ENCODE assay signal across 25 cellular contexts in genomic region chr20:61762208-61762710, GRCh38.
"Had no signal": no experiment of that assay in that cellular context is flagged by ENCODE, and none has a peak within 500 bp of the region (broad histone marks: within the 10 kb centered on the region; RNA-seq: fewer than 3 reads in every experiment).

No MANE protein-coding gene starts in this region.

- H2AFZ ChIP-seq: hepatocyte had no signal

- H3K27me3 Mint-ChIP-seq: activated B cell treated with CpG ODN at 0.5 μM for 24 hours, brain, memory B cell had no signal

- H3K27me3 ChIP-seq: testis, uterus had no signal

- H3K36me3 ChIP-seq: prostate gland, stomach, uterus had no signal

- H3K4me3 ChIP-seq: hepatocyte, prostate gland, stomach, testis, uterus had no signal

- H3K4me1 ChIP-seq: prostate gland, stomach, uterus had no signal

- H3K27ac ChIP-seq: hepatocyte, prostate gland, stomach, testis, uterus had no signal

- H3K9me3 ChIP-seq: prostate gland, stomach, testis, uterus had no signal

- H3K36me3 Mint-ChIP-seq: activated naive CD4-positive, alpha-beta T cell treated with anti-CD3 and anti-CD28 coated beads, Interleukin-2, amount 50 U/mL, for 24 hours; brain; memory B cell; stimulated activated effector memory CD8-positive, alpha-beta T cell treated with anti-CD3 and anti-CD28 coated beads, Interleukin-12 subunit alpha, Interleukin-12 subunit beta, amount 100 ng/mL, for 72 hours had no signal

- H3K79me2 ChIP-seq: hepatocyte had no signal

- H3K4me2 ChIP-seq: hepatocyte had no signal

- H3K27ac Mint-ChIP-seq: activated B cell treated with CpG ODN at 0.5 μM for 24 hours; activated naive CD4-positive, alpha-beta T cell treated with anti-CD3 and anti-CD28 coated beads, Interleukin-2, amount 50 U/mL, for 24 hours; memory B cell; nephron; stimulated activated effector memory CD8-positive, alpha-beta T cell treated with anti-CD3 and anti-CD28 coated beads, Interleukin-12 subunit alpha, Interleukin-12 subunit beta, amount 100 ng/mL, for 72 hours; T-helper 17 cell had no signal

- ATAC-seq: left ventricle myocardium superior, T-helper 17 cell had no signal

- H3K4me1 Mint-ChIP-seq: activated B cell treated with CpG ODN at 0.5 μM for 24 hours; activated naive CD4-positive, alpha-beta T cell treated with anti-CD3 and anti-CD28 coated beads, Interleukin-2, amount 50 U/mL, for 24 hours; memory B cell; nephron; stimulated activated effector memory CD8-positive, alpha-beta T cell treated with anti-CD3 and anti-CD28 coated beads, Interleukin-12 subunit alpha, Interleukin-12 subunit beta, amount 100 ng/mL, for 72 hours had no signal

- H3K9me3 Mint-ChIP-seq: activated B cell treated with CpG ODN at 0.5 μM for 24 hours; activated naive CD4-positive, alpha-beta T cell treated with anti-CD3 and anti-CD28 coated beads, Interleukin-2, amount 50 U/mL, for 24 hours; brain; memory B cell; nephron; stimulated activated effector memory CD8-positive, alpha-beta T cell treated with anti-CD3 and anti-CD28 coated beads, Interleukin-12 subunit alpha, Interleukin-12 subunit beta, amount 100 ng/mL, for 72 hours had no signal

- DNase-seq: activated B cell treated with CpG ODN at 0.5 μM for 24 hours; activated CD4-positive, alpha-beta T cell treated with anti-CD3 and anti-CD28 coated beads for 4 hours; activated CD4-positive, alpha-beta T cell treated with anti-CD3 and anti-CD28 coated beads, Interleukin-2, amount 50 U/mL, for 48 hours; activated T-cell treated with anti-CD3 and anti-CD28 coated beads, Interleukin-2, amount 50 U/mL, for 48 hours; anterior cingulate cortex; caudate nucleus; dermis blood vessel endothelial cell; effector CD8-positive, alpha-beta T cell; glutamatergic neuron; left ventricle myocardium superior; nucleus accumbens; stimulated activated CD4-positive, alpha-beta T cell treated with anti-CD3 and anti-CD28 coated beads, Interleukin-1b, Interleukin-23, amount 100 ng/mL, for 48 hours; stomach; SW 1271; T-helper 17 cell; testis; trophoblast cell; uterus had no signal

- H3K4me3 Mint-ChIP-seq: activated B cell treated with CpG ODN at 0.5 μM for 24 hours; activated naive CD4-positive, alpha-beta T cell treated with anti-CD3 and anti-CD28 coated beads, Interleukin-2, amount 50 U/mL, for 24 hours; brain; memory B cell; nephron; stimulated activated effector memory CD8-positive, alpha-beta T cell treated with anti-CD3 and anti-CD28 coated beads, Interleukin-12 subunit alpha, Interleukin-12 subunit beta, amount 100 ng/mL, for 72 hours; T-helper 17 cell had no signal
